Comparison of ENCODE assay signal across 11 cellular contexts in genomic region chr15:85795669-85796305, GRCh38. TPM values are rescaled to one million over a fixed set of nuclear protein-coding genes. Genes with fewer than 3 reads are reported as not detected.
DNase-seq lines count a peak whose midpoint lies in the region; ATAC-seq and TF ChIP-seq lines count a peak whose summit lies in the region.
"Had no signal": no experiment of that assay in that cellular context is flagged by ENCODE, and none has a peak within 500 bp of the region (broad histone marks: within the 10 kb centered on the region; RNA-seq: fewer than 3 reads in every experiment).

No MANE protein-coding gene starts in this region.

- no peak overlapping the region for H3K27ac ChIP-seq in BLaER1

- H3K4me3 Mint-ChIP-seq in HFFc6, result peak overlapping the region; percentile 94
- H3K4me3 Mint-ChIP-seq in activated naive CD8-positive, alpha-beta T cell, result peak overlapping the region; percentile 88

- peaks cover 32% of the 10 kb centered on the region for H3K4me1 Mint-ChIP-seq in HFFc6 (ENCODE audit: low read depth)
- peaks cover 32% of the 10 kb centered on the region for H3K4me1 Mint-ChIP-seq in activated naive CD8-positive, alpha-beta T cell (ENCODE audit: low read depth)

- H3K4me1 ChIP-seq in BLaER1 (peaks cover 26% of the 10 kb centered on the region), mucosa of stomach (ENCODE audit: control insufficient read depth, insufficient read depth, low read length) (peaks cover 36% of the 10 kb centered on the region)

- H3K27ac Mint-ChIP-seq in HFFc6, result no peak overlapping the region
- H3K27ac Mint-ChIP-seq in activated naive CD8-positive, alpha-beta T cell, result no peak overlapping the region

- ATAC-seq in GM18867 (IDR thresholded peaks at IDR 0.05; ENCODE audit: unreplicated experiment), result no peak
- ATAC-seq in GM18861 (IDR thresholded peaks at IDR 0.05; ENCODE audit: unreplicated experiment), result no peak
- ATAC-seq in HG02885 (IDR thresholded peaks at IDR 0.05; ENCODE audit: poor library complexity, unreplicated experiment), result no peak

- peaks cover 15% of the 10 kb centered on the region for H3K27me3 Mint-ChIP-seq in HFFc6 (ENCODE audit: insufficient read depth)
- peaks cover 1% of the 10 kb centered on the region for H3K27me3 Mint-ChIP-seq in activated naive CD8-positive, alpha-beta T cell

- H3K4me3 ChIP-seq in BLaER1 (no peak overlapping the region), mucosa of stomach (ENCODE audit: low read length) (peak overlapping the region; percentile 28)

- H3K9ac ChIP-seq in BLaER1 (no peak overlapping the region; the same call in 1 of the 2 replicates), mucosa of stomach (ENCODE audit: low read length) (peak overlapping the region; percentile 24)

- DNase-seq in HFFc6 (no peak), NCI-H1417 (lab: John Stamatoyannopoulos, UW) (no peak)
- DNase-seq: NCI-H2081 treated with DMSO at 0.1 percent for 48 hours; stimulated activated CD4-positive, alpha-beta T cell treated with anti-CD3 and anti-CD28 coated beads, Interleukin-15, amount 100 ng/mL, for 24 hours had no signal

- H3K4me2 ChIP-seq in BLaER1, result peak overlapping the region; percentile 84; the same call in 1 of the 2 replicates

- H4K20me1 ChIP-seq in BLaER1, result peaks cover 23% of the 10 kb centered on the region

- H3K9me3 ChIP-seq in BLaER1 (0 out of 2 replicates have a peak, but pooled peaks cover 5% of the 10 kb centered on the region), mucosa of stomach (ENCODE audit: control insufficient read depth, low read length) (no peaks in the 10 kb centered on the region)
- H3K9me3 ChIP-seq: vagina had no signal

- no peak for TF ChIP-seq CTCF in HFFc6 (IDR thresholded peaks at IDR 0.05)

- no peaks in the 10 kb centered on the region for H3K36me3 ChIP-seq in BLaER1
- no peaks in the 10 kb centered on the region for H3K36me3 ChIP-seq in mucosa of stomach (ENCODE audit: control insufficient read depth, insufficient read depth, low read length)
- H3K36me3 ChIP-seq: vagina had no signal

- peaks cover 5% of the 10 kb centered on the region; the same call in 1 of the 2 replicates for H3K9me3 Mint-ChIP-seq in HFFc6
- no peaks in the 10 kb centered on the region for H3K9me3 Mint-ChIP-seq in activated naive CD8-positive, alpha-beta T cell (ENCODE audit: low read depth)

- no peaks in the 10 kb centered on the region for H3K36me3 Mint-ChIP-seq in HFFc6 (ENCODE audit: low read depth)
- H3K36me3 Mint-ChIP-seq in activated naive CD8-positive, alpha-beta T cell, result no peaks in the 10 kb centered on the region

- H3K27me3 ChIP-seq in BLaER1, result no peaks in the 10 kb centered on the region
- no peaks in the 10 kb centered on the region for H3K27me3 ChIP-seq in mucosa of stomach (ENCODE audit: control insufficient read depth, insufficient read depth, low read length)
- H3K27me3 ChIP-seq: vagina had no signal

RNA-seq across cellular contexts. Expression of gene KLHL25, which starts 1.1 kb away (rescaled TPM):
- total RNA-seq in HFFc6 (2021; fragmentation: NEBNext Ultra II Directional; extraction: Animal tissue kit (Norgen Biotek cat#: 25700)), result 1 to 10 TPM; 2.2 to 3.2 (median 2.5) TPM
